ENCODE assay signal across 8 cellular contexts in genomic region chr11:63680842-63681207, GRCh38.
DNase-seq lines count a peak whose midpoint lies in the region; ATAC-seq lines count a peak whose summit lies in the region.

No MANE protein-coding gene starts in this region.

- DNase-seq in NCI-H1694 (lab: John Stamatoyannopoulos, UW) = peak; percentile 39
- no peak for DNase-seq in NCI-H1694 treated with DMSO at 0.1 percent for 48 hours (lab: John Stamatoyannopoulos, UW)
- peak; percentile 57 for DNase-seq in NCI-H1436 (lab: John Stamatoyannopoulos, UW)
- no peak for DNase-seq in adipocyte (ENCODE audit: low read depth)
- peak; percentile 24 for DNase-seq in stimulated activated CD4-positive, alpha-beta T cell treated with anti-CD3 and anti-CD28 coated beads, Interleukin-4, amount 100 ng/mL, for 24 hours
- DNase-seq in iPS-NIHi7 (ENCODE audit: extremely low spot score) = no peak

- H3K9ac ChIP-seq in adipocyte (ENCODE audit: low read length) (peak overlapping the region; percentile 70), iPS-18a (ENCODE audit: low read length) (no peak overlapping the region)

- H3K4me1 ChIP-seq in adipocyte (ENCODE audit: control insufficient read depth, insufficient read depth, low read length) (peaks cover 36% of the 10 kb centered on the region), iPS-18a (ENCODE audit: control insufficient read depth, low read depth, low read length) (peaks cover 16% of the 10 kb centered on the region)

- H3K27me3 ChIP-seq in adipocyte (replicated peaks; ENCODE audit: control insufficient read depth, insufficient read depth, low read length) (no peaks in the 10 kb centered on the region), iPS-18a (ENCODE audit: control insufficient read depth, insufficient read depth, low read length) (no peaks in the 10 kb centered on the region)

- peak overlapping the region; percentile 100 for H3K4me3 ChIP-seq in adipocyte (ENCODE audit: low read length)
- H3K4me3 ChIP-seq in iPS-18a (ENCODE audit: low read length) = peak overlapping the region; percentile 87

- H3K9me3 ChIP-seq in adipocyte (ENCODE audit: control insufficient read depth, low read length) (no peaks in the 10 kb centered on the region), iPS-18a (ENCODE audit: control insufficient read depth, low read depth, low read length) (no peaks in the 10 kb centered on the region)

- H3K36me3 ChIP-seq in adipocyte (ENCODE audit: control insufficient read depth, insufficient read depth, low read length, severe bottlenecking) = no peaks in the 10 kb centered on the region
- no peaks in the 10 kb centered on the region for H3K36me3 ChIP-seq in iPS-18a (ENCODE audit: control insufficient read depth, low read depth, low read length)

- no peak for ATAC-seq in HG03457 (IDR thresholded peaks at IDR 0.05; ENCODE audit: unreplicated experiment)

- H3K27ac ChIP-seq in iPS-18a (ENCODE audit: low read length) = no peak overlapping the region

Comparison
In these comparisons a context has a peak if more than half of its experiments do, and no peak if none do; other contexts are left out.
1. DNase-seq: peak in NCI-H1694 (single experiment), NCI-H1436 (single experiment) and stimulated activated CD4-positive, alpha-beta T cell treated with anti-CD3 and anti-CD28 coated beads, Interleukin-4, amount 100 ng/mL, for 24 hours (single experiment); none in NCI-H1694 treated with DMSO at 0.1 percent for 48 hours (single experiment), adipocyte (single experiment) and iPS-NIHi7 (single experiment).